ENCODE assay signal across 20 cellular contexts in genomic region chr18:69819460-69819859, GRCh38.
DNase-seq lines count a peak whose midpoint lies in the region; ATAC-seq, FAIRE-seq and TF ChIP-seq lines count a peak whose summit lies in the region.
"Had no signal": no experiment of that assay in that cellular context is flagged by ENCODE, and none has a peak within 500 bp of the region (broad histone marks: within the 10 kb centered on the region; RNA-seq: fewer than 3 reads in every experiment).

No MANE protein-coding gene starts in this region.

- H3K79me2 ChIP-seq in GM12878 (ENCODE audit: control insufficient read depth, insufficient read depth, low read length), result no peaks in the 10 kb centered on the region

- H3K27ac Mint-ChIP-seq in chondrocyte (ENCODE audit: unreplicated experiment), result no peak overlapping the region
- no peak overlapping the region for H3K27ac Mint-ChIP-seq in osteocyte (ENCODE audit: unreplicated experiment)
- H3K27ac Mint-ChIP-seq: B cell; CD4-positive, alpha-beta T cell; CD8-positive, alpha-beta T cell had no signal

- no peak overlapping the region for H2BK20ac ChIP-seq in IMR-90 (ENCODE audit: low read depth, low read length)

- WGBS in IMR-90 (ENCODE audit: extremely low coverage in 2 of 2, insufficient read length in 1 of 2), 2 experiments, result no CpG with 5 or more reads among the region's 2 CpGs
- WGBS in GM12878 (ENCODE audit: insufficient coverage, insufficient replicate concordance, low lambda C conversion rate, missing lambda C conversion rate), result 3% methylated on average over 2 of the region's 2 CpGs

- no peak overlapping the region; the same call in 1 of the 2 replicates for H4K91ac ChIP-seq in IMR-90 (ENCODE audit: insufficient read depth, low read depth, low read length)

- H2BK15ac ChIP-seq in IMR-90 (ENCODE audit: low read depth, low read length), result no peak overlapping the region

- peak overlapping the region; percentile 24; the same call in 1 of the 2 replicates for H3K18ac ChIP-seq in IMR-90 (ENCODE audit: low read depth, low read length)

- no peak overlapping the region for H2AK9ac ChIP-seq in IMR-90 (replicated peaks; ENCODE audit: low read depth, low read length, poor library complexity)

- H3K36me3 ChIP-seq in IMR-90 (ENCODE audit: control insufficient read depth, insufficient read depth, low read length) (no peaks in the 10 kb centered on the region), GM12878 (ENCODE audit: control insufficient read depth in 2 of 2, insufficient read depth in 2 of 2, low read length in 1 of 2) (no peaks in the 10 kb centered on the region)
- H3K36me3 ChIP-seq: BLaER1 treated with 17β-estradiol and CSF1 and Interleukin-3, amounts not matched to agents 10 nM and 100 nM had no signal

- no peak overlapping the region for H4K5ac ChIP-seq in IMR-90 (ENCODE audit: low read depth, low read length)

- peak overlapping the region; percentile 43; the same call in 1 of the 2 replicates for H2BK120ac ChIP-seq in IMR-90 (ENCODE audit: low read depth, low read length)

- POLR2A ChIA-PET in IMR-90 (lab: Charles Lee; ENCODE audit: unreplicated experiment) (no interaction called here), GM12878 (lab: Charles Lee) (no interaction called here)

- TF ChIP-seq RAD21 in IMR-90 (IDR thresholded peaks at IDR 0.05; ENCODE audit: low read length) (no peak), GM12878 (IDR thresholded peaks at IDR 0.05; ENCODE audit: insufficient read depth, low read depth, low read length) (no peak)

- in situ Hi-C loops in IMR-90 (cut with MboI; ENCODE audit: low sequenced_read_pairs) (no loop called here), GM12878 (cut with MboI) (no loop called here)

- no peak overlapping the region for H3K56ac ChIP-seq in IMR-90 (ENCODE audit: extremely low read depth, insufficient read depth, low read length)

- H3K14ac ChIP-seq in IMR-90 (replicated peaks; ENCODE audit: low read depth, low read length), result no peak overlapping the region

- SMC1A ChIA-PET in GM12878 (lab: Charles Lee; ENCODE audit: uncharacterized antibody, unreplicated experiment), result no interaction called here

- no peak overlapping the region for H2BK5ac ChIP-seq in IMR-90 (ENCODE audit: low read depth, low read length, poor library complexity, severe bottlenecking)

- no peaks in the 10 kb centered on the region for H3K79me1 ChIP-seq in IMR-90 (ENCODE audit: low read depth in 1 of 2, low read length in 2 of 2)

- BruUV-seq in IMR-90 (replicated peaks; lab: Mats Ljungman, UMichigan) (no TSS peak), GM12878 (replicated peaks; lab: Mats Ljungman, UMichigan) (no TSS peak)

- H4K20me1 ChIP-seq in IMR-90 (ENCODE audit: insufficient read depth, low read length), result no peaks in the 10 kb centered on the region
- no peaks in the 10 kb centered on the region for H4K20me1 ChIP-seq in GM12878 (ENCODE audit: control insufficient read depth, insufficient read depth)
- H4K20me1 ChIP-seq: BLaER1 treated with 17β-estradiol and CSF1 and Interleukin-3, amounts not matched to agents 10 nM and 100 nM had no signal

- H3K4ac ChIP-seq in IMR-90 (ENCODE audit: low read depth, low read length), result no peak overlapping the region

- no peak overlapping the region for H3K23ac ChIP-seq in IMR-90 (ENCODE audit: low read depth, low read length)

- intact Hi-C loops in IMR-90 (cut with micrococcal nuclease), result no loop called here
- intact Hi-C loops in GM12878 (cut with micrococcal nuclease; ENCODE audit: unreplicated experiment), result no loop called here

- H3K4me3 ChIP-seq in IMR-90 (ENCODE audit: insufficient read depth, low read depth, low read length) (no peak overlapping the region), GM12878 (no peak overlapping the region)
- H3K4me3 ChIP-seq: A549; BLaER1 treated with 17β-estradiol and CSF1 and Interleukin-3, amounts not matched to agents 10 nM and 100 nM had no signal

- RAD21 ChIA-PET in GM12878 (lab: Charles Lee; ENCODE audit: unreplicated experiment), result no interaction called here

- no peaks in the 10 kb centered on the region for H3K36me3 Mint-ChIP-seq in chondrocyte (ENCODE audit: low read depth)
- H3K36me3 Mint-ChIP-seq in osteocyte (ENCODE audit: unreplicated experiment), result no peaks in the 10 kb centered on the region

- FAIRE-seq in GM12891 (lab: Jason Lieb, UNC) (no peak), GM18507 (lab: Jason Lieb, UNC) (peak; percentile 57), GM12878 (lab: Jason Lieb, UNC) (no peak)
- FAIRE-seq: A549, G401.6 had no signal

- H3K9ac ChIP-seq in IMR-90 (ENCODE audit: low read depth, low read length) (no peak overlapping the region), GM12878 (ENCODE audit: control insufficient read depth, insufficient read depth, low read length) (no peak overlapping the region)
- H3K9ac ChIP-seq: BLaER1 treated with 17β-estradiol and CSF1 and Interleukin-3, amounts not matched to agents 10 nM and 100 nM had no signal

- TF ChIP-seq CTCF in IMR-90 (conservative IDR thresholded peaks at IDR 0.05; ENCODE audit: low read depth, low read length), result no peak
- TF ChIP-seq CTCF in GM12878 (IDR thresholded peaks at IDR 0.05 in 2 of 3, conservative IDR thresholded peaks at IDR 0.05 in 1 of 3; ENCODE audit: control insufficient read depth in 2 of 3, extremely low read depth in 1 of 3, insufficient read depth in 1 of 3, low read depth in 3 of 3, low read length in 3 of 3), result no peak
- TF ChIP-seq CTCF in chondrocyte (IDR thresholded peaks at IDR 0.05), result no peak
- no peak for TF ChIP-seq CTCF in osteocyte (IDR thresholded peaks at IDR 0.05)

- ATAC-seq in IMR-90 (ENCODE audit: low read depth), result no peak
- ATAC-seq in GM12878, result peak; percentile 35; the same call in 2 of the 3 replicates
- ATAC-seq: A549; CD8-positive, alpha-beta T cell had no signal

- dilution Hi-C loops in IMR-90 (cut with HindIII; ENCODE audit: low sequenced_read_pairs, unreplicated experiment), result no loop called here

- H4K8ac ChIP-seq in IMR-90 (ENCODE audit: low read depth in 2 of 2, low read length in 2 of 2), result no peak overlapping the region

- H3K4me2 ChIP-seq in IMR-90 (ENCODE audit: low read depth, low read length) (no peak overlapping the region), GM12878 (ENCODE audit: control insufficient read depth, insufficient read depth) (no peak overlapping the region)
- H3K4me2 ChIP-seq: A549; BLaER1 treated with 17β-estradiol and CSF1 and Interleukin-3, amounts not matched to agents 10 nM and 100 nM had no signal

- no peak for TF ChIP-seq EP300 in GM12878 (IDR thresholded peaks at IDR 0.05; ENCODE audit: borderline replicate concordance in 1 of 2, control insufficient read depth in 1 of 2, low read depth in 2 of 2, low read length in 2 of 2)

- H3K9me3 ChIP-seq in IMR-90 (ENCODE audit: control insufficient read depth, insufficient read depth, low read length) (no peaks in the 10 kb centered on the region), GM12878 (replicated peaks; ENCODE audit: control insufficient read depth, insufficient read depth, low read length) (no peaks in the 10 kb centered on the region; the same call in 1 of the 3 replicates)
- H3K9me3 ChIP-seq: A549, Caco-2 had no signal

- H2AFZ ChIP-seq in IMR-90 (replicated peaks; ENCODE audit: low read length, poor library complexity) (no peak overlapping the region), GM12878 (ENCODE audit: control insufficient read depth, low read depth, low read length) (no peak overlapping the region)

- peaks cover 17% of the 10 kb centered on the region for H3K4me1 Mint-ChIP-seq in chondrocyte (ENCODE audit: low read depth)
- H3K4me1 Mint-ChIP-seq in osteocyte (ENCODE audit: unreplicated experiment), result peaks cover 14% of the 10 kb centered on the region
- H3K4me1 Mint-ChIP-seq: B cell had no signal

- DNase-seq in GM12891 (ENCODE audit: insufficient read length, low spot score) (no peak), GM18507 (ENCODE audit: extremely low spot score, insufficient read length, low read depth) (no peak), IMR-90 (no peak), GM12878 (ENCODE audit: low read depth, low spot score) (no peak), chondrocyte (ENCODE audit: low spot score) (no peak), osteocyte (ENCODE audit: extremely low spot score, unreplicated experiment) (no peak)
- DNase-seq in effector CD8-positive, alpha-beta T cell (lab: John Stamatoyannopoulos, UW), result no peak
- DNase-seq: AML-193; Caco-2; Calu3; CD4-positive, alpha-beta T cell; CD8-positive, alpha-beta T cell; DMS79 treated with DMSO at 0.1 percent for 48 hours; GF-D8 had no signal

- H3K27me3 ChIP-seq in IMR-90 (ENCODE audit: control insufficient read depth, insufficient read depth, low read length) (no peaks in the 10 kb centered on the region), GM12878 (replicated peaks in 1 of 2; ENCODE audit: control insufficient read depth in 2 of 2, insufficient read depth in 2 of 2, low read length in 1 of 2) (no peaks in the 10 kb centered on the region)
- H3K27me3 ChIP-seq: BLaER1 treated with 17β-estradiol and CSF1 and Interleukin-3, amounts not matched to agents 10 nM and 100 nM had no signal

- peaks cover 11% of the 10 kb centered on the region for H3K9me3 Mint-ChIP-seq in chondrocyte (ENCODE audit: low read depth)
- peaks cover 9% of the 10 kb centered on the region for H3K9me3 Mint-ChIP-seq in osteocyte (ENCODE audit: unreplicated experiment)
- H3K9me3 Mint-ChIP-seq: CD4-positive, alpha-beta T cell; CD8-positive, alpha-beta T cell had no signal

- peaks cover 5% of the 10 kb centered on the region; the same call in 1 of the 2 replicates for H3K9me1 ChIP-seq in IMR-90 (ENCODE audit: insufficient read depth, low read length)

- H3K27me3 Mint-ChIP-seq in chondrocyte (ENCODE audit: low read depth) (no peaks in the 10 kb centered on the region), osteocyte (ENCODE audit: unreplicated experiment) (no peaks in the 10 kb centered on the region)
- H3K27me3 Mint-ChIP-seq: B cell; CD4-positive, alpha-beta T cell had no signal

- no peak overlapping the region for H3K27ac ChIP-seq in IMR-90 (ENCODE audit: insufficient read depth, low read length)
- no peak overlapping the region for H3K27ac ChIP-seq in GM12878 (ENCODE audit: control insufficient read depth, insufficient read depth)
- H3K27ac ChIP-seq: 22Rv1; A549; BLaER1 treated with 17β-estradiol and CSF1 and Interleukin-3, amounts not matched to agents 10 nM and 100 nM; C4-2B had no signal

- CTCF ChIA-PET in IMR-90 (lab: Yijun Ruan, JAX) (no interaction called here), GM12878 (lab: Yijun Ruan, JAX) (interaction anchor here (1.5 kb wide), 1 partner anchor 19 kb away, joined by 3 read pairs; no protein-coding TSS in a partner anchor)

- TF ChIP-seq POLR2A in GM12891 (IDR thresholded peaks at IDR 0.05; ENCODE audit: low read depth, low read length) (no peak), IMR-90 (IDR thresholded peaks at IDR 0.05; ENCODE audit: low read depth, low read length) (no peak), GM12878 (IDR thresholded peaks at IDR 0.05; ENCODE audit: low read depth, low read length) (no peak)

- no peak overlapping the region for H2AK5ac ChIP-seq in IMR-90 (ENCODE audit: low read depth, low read length)

- H3K4me3 Mint-ChIP-seq in chondrocyte (ENCODE audit: unreplicated experiment), result no peak overlapping the region
- H3K4me3 Mint-ChIP-seq in osteocyte (ENCODE audit: unreplicated experiment), result no peak overlapping the region
- H3K4me3 Mint-ChIP-seq: B cell; CD4-positive, alpha-beta T cell; CD8-positive, alpha-beta T cell had no signal

- peaks cover 10% of the 10 kb centered on the region for H3K4me1 ChIP-seq in IMR-90 (ENCODE audit: control insufficient read depth, insufficient read depth, low read length)
- no peaks in the 10 kb centered on the region for H3K4me1 ChIP-seq in GM12878 (ENCODE audit: control insufficient read depth, insufficient read depth, low read length)
- H3K4me1 ChIP-seq: A549, Caco-2 had no signal
